1 cellular context compared by ENCODE assay signal in the genomic region with DNA sequence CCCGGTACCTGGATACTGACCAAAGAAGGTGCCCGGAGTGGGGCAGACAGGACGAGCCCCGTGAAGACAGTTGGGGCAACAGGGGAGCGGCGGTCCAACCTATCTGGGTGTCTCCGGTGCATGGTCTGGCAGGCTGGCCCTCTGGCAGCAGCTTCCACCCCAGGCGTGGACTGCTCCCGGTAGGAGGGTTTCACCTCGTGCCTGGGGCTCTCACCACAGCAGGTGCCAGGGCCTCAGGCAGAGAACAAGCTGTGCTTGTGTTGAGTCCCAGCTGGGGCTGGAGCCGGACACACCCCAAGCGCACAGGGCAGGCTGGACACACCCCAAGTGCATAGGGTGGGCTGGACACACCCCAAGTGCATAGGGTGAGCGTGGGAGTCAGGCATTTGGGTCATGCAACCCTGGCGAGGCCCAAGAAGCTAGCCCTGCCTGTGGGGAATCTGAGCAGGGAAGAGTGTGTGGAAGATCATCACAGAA.
TF ChIP-seq lines count a peak whose summit lies in the region.

No MANE protein-coding gene starts in this region.

TF ChIP-seq in neural cell, 6 proteins besides CTCF, POLR2A, EP300 and RAD21:
- TF ChIP-seq, protein P1, sequence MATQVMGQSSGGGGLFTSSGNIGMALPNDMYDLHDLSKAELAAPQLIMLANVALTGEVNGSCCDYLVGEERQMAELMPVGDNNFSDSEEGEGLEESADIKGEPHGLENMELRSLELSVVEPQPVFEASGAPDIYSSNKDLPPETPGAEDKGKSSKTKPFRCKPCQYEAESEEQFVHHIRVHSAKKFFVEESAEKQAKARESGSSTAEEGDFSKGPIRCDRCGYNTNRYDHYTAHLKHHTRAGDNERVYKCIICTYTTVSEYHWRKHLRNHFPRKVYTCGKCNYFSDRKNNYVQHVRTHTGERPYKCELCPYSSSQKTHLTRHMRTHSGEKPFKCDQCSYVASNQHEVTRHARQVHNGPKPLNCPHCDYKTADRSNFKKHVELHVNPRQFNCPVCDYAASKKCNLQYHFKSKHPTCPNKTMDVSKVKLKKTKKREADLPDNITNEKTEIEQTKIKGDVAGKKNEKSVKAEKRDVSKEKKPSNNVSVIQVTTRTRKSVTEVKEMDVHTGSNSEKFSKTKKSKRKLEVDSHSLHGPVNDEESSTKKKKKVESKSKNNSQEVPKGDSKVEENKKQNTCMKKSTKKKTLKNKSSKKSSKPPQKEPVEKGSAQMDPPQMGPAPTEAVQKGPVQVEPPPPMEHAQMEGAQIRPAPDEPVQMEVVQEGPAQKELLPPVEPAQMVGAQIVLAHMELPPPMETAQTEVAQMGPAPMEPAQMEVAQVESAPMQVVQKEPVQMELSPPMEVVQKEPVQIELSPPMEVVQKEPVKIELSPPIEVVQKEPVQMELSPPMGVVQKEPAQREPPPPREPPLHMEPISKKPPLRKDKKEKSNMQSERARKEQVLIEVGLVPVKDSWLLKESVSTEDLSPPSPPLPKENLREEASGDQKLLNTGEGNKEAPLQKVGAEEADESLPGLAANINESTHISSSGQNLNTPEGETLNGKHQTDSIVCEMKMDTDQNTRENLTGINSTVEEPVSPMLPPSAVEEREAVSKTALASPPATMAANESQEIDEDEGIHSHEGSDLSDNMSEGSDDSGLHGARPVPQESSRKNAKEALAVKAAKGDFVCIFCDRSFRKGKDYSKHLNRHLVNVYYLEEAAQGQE (IDR thresholded peaks at IDR 0.05; ENCODE audit: borderline replicate concordance) = no peak
- TF ChIP-seq EZH2 (IDR thresholded peaks at IDR 0.05; ENCODE audit: borderline replicate concordance, insufficient read depth, low read length, poor library complexity, severe bottlenecking) (no peak), TAF1 (IDR thresholded peaks at IDR 0.05; ENCODE audit: low read depth) (no peak), MXI1 (conservative IDR thresholded peaks at IDR 0.05; ENCODE audit: poor library complexity, severe bottlenecking) (no peak), POLR2AphosphoS5 (IDR thresholded peaks at IDR 0.05) (no peak)
